ENCODE assay signal across 2 cellular contexts in genomic region chr3:72573051-72573450, GRCh38.
A peak's percentile ranks its signal among the peaks of the same experiment; 100 is the strongest.
TF ChIP-seq lines count a peak whose summit lies in the region.

No MANE protein-coding gene starts in this region.

TF ChIP-seq in K562, 482 proteins besides CTCF, POLR2A, EP300 and RAD21 (continued from another document):
- TF ChIP-seq HMBOX1 (IDR thresholded peaks at IDR 0.05) (no peak), XRCC4 (IDR thresholded peaks at IDR 0.05; ENCODE audit: extremely low read depth, insufficient read depth, insufficient read length) (no peak), RBM34 (IDR thresholded peaks at IDR 0.05; ENCODE audit: borderline replicate concordance, insufficient read depth, low read length) (no peak), ZBTB11 (CRISPR knock-in tag; IDR thresholded peaks at IDR 0.05) (no peak), OTX1 (CRISPR knock-in tag; IDR thresholded peaks at IDR 0.05) (no peak), GATA2 (CRISPR knock-in tag; IDR thresholded peaks at IDR 0.05) (no peak), ZC3H11A (IDR thresholded peaks at IDR 0.05; ENCODE audit: low read depth, low read length) (no peak), SMARCE1 (IDR thresholded peaks at IDR 0.05) (no peak), ELK3 (CRISPR knock-in tag; IDR thresholded peaks at IDR 0.05) (no peak), ZBTB17 (CRISPR knock-in tag; IDR thresholded peaks at IDR 0.05) (no peak), ZBTB49 (CRISPR knock-in tag; IDR thresholded peaks at IDR 0.05; ENCODE audit: borderline replicate concordance) (no peak)

TF ChIP-seq in HepG2, 621 proteins besides CTCF, POLR2A, EP300 and RAD21 (continued from another document and continues in another):
- TF ChIP-seq NR2F6 (IDR thresholded peaks at IDR 0.05) (no peak), NR2F6 (CRISPR knock-in tag; IDR thresholded peaks at IDR 0.05) (peak; percentile 24; the same call in 1 of the 2 replicates), HMGXB4 (CRISPR knock-in tag; IDR thresholded peaks at IDR 0.05; ENCODE audit: borderline replicate concordance in 1 of 2, low read depth in 1 of 2) (no peak), ZSCAN31 (CRISPR knock-in tag; IDR thresholded peaks at IDR 0.05; ENCODE audit: low read depth) (no peak), HNF4G (IDR thresholded peaks at IDR 0.05; ENCODE audit: borderline replicate concordance, low read depth, low read length) (no peak), HNF4G (CRISPR knock-in tag; IDR thresholded peaks at IDR 0.05; ENCODE audit: borderline replicate concordance, low read depth) (no peak), ZNF597 (CRISPR knock-in tag; IDR thresholded peaks at IDR 0.05) (no peak), ARID4A (CRISPR knock-in tag; IDR thresholded peaks at IDR 0.05; ENCODE audit: borderline replicate concordance) (no peak), KDM5B (CRISPR knock-in tag; IDR thresholded peaks at IDR 0.05; ENCODE audit: borderline replicate concordance) (no peak), PAX8 (CRISPR knock-in tag; IDR thresholded peaks at IDR 0.05; ENCODE audit: borderline replicate concordance) (no peak), ARID5B (CRISPR knock-in tag; IDR thresholded peaks at IDR 0.05) (peak; percentile 44; the same call in 1 of the 2 replicates), ZFP82 (CRISPR knock-in tag; IDR thresholded peaks at IDR 0.05; ENCODE audit: borderline replicate concordance) (no peak), TEAD3 (CRISPR knock-in tag; optimal IDR thresholded peaks at IDR 0.05; ENCODE audit: borderline replicate concordance) (no peak), ZNF501 (CRISPR knock-in tag; IDR thresholded peaks at IDR 0.05) (peak; percentile 49; the same call in 1 of the 2 replicates), USF2 (IDR thresholded peaks at IDR 0.05; ENCODE audit: low read depth, low read length) (no peak), USF2 (CRISPR knock-in tag; IDR thresholded peaks at IDR 0.05; ENCODE audit: borderline replicate concordance) (no peak), SALL1 (CRISPR knock-in tag; IDR thresholded peaks at IDR 0.05) (peak; percentile 24; the same call in 1 of the 2 replicates), HNRNPLL (IDR thresholded peaks at IDR 0.05; ENCODE audit: low read depth, low read length, poor library complexity, severe bottlenecking) (peak; percentile 21), ZNF430 (CRISPR knock-in tag; IDR thresholded peaks at IDR 0.05) (no peak), ZMYM3 (CRISPR knock-in tag; IDR thresholded peaks at IDR 0.05) (no peak), KDM2A (CRISPR knock-in tag; IDR thresholded peaks at IDR 0.05; ENCODE audit: borderline replicate concordance, low read depth) (0 out of 2 replicates have a peak, but pooled peaks have one; percentile 15), ZNF703 (CRISPR knock-in tag; IDR thresholded peaks at IDR 0.05; ENCODE audit: borderline replicate concordance) (no peak), ZFP1 (CRISPR knock-in tag; IDR thresholded peaks at IDR 0.05) (no peak), HES4 (CRISPR knock-in tag; IDR thresholded peaks at IDR 0.05; ENCODE audit: borderline replicate concordance) (no peak), MXD4 (CRISPR knock-in tag; IDR thresholded peaks at IDR 0.05) (no peak), ELF3 (CRISPR knock-in tag; IDR thresholded peaks at IDR 0.05) (0 out of 2 replicates have a peak, but pooled peaks have one; percentile 21), SMAD9 (CRISPR knock-in tag; IDR thresholded peaks at IDR 0.05) (no peak), GATAD2A (CRISPR knock-in tag; IDR thresholded peaks at IDR 0.05) (0 out of 2 replicates have a peak, but pooled peaks have one; percentile 30), ZFP41 (CRISPR knock-in tag; IDR thresholded peaks at IDR 0.05; ENCODE audit: borderline replicate concordance) (no peak), ZNF773 (CRISPR knock-in tag; IDR thresholded peaks at IDR 0.05; ENCODE audit: borderline replicate concordance) (no peak), ZMYM4 (CRISPR knock-in tag; IDR thresholded peaks at IDR 0.05) (peak; percentile 33; the same call in 1 of the 2 replicates), HOXA3 (CRISPR knock-in tag; IDR thresholded peaks at IDR 0.05) (peak; percentile 80), ZFY (CRISPR knock-in tag; IDR thresholded peaks at IDR 0.05) (0 out of 2 replicates have a peak, but pooled peaks have one; percentile 19), HMG20A (CRISPR knock-in tag; IDR thresholded peaks at IDR 0.05; ENCODE audit: borderline replicate concordance) (no peak), ZBTB39 (CRISPR knock-in tag; IDR thresholded peaks at IDR 0.05) (no peak), MAX (IDR thresholded peaks at IDR 0.05) (peak; percentile 66; the same call in 1 of the 2 replicates), THRA (CRISPR knock-in tag; IDR thresholded peaks at IDR 0.05; ENCODE audit: borderline replicate concordance) (no peak), ZBTB21 (CRISPR knock-in tag; IDR thresholded peaks at IDR 0.05) (0 out of 2 replicates have a peak, but pooled peaks have one; percentile 57)
